In genomic region chr12:131130311-131130911, GRCh38 we compare ENCODE assay signal across 19 cellular contexts.
"Had no signal": no experiment of that assay in that cellular context is flagged by ENCODE, and none has a peak within 500 bp of the region (broad histone marks: within the 10 kb centered on the region; RNA-seq: fewer than 3 reads in every experiment).

No MANE protein-coding gene starts in this region.

- H3K4me3 Mint-ChIP-seq: activated naive CD8-positive, alpha-beta T cell; activated T-cell treated with anti-CD3 and anti-CD28 coated beads, Interleukin-2, amount 50 U/mL, for 4 hours had no signal

- DNase-seq: activated gamma-delta T cell; activated T-cell treated with anti-CD3 and anti-CD28 coated beads, Interleukin-2, amount 50 U/mL, for 4 hours; amniotic stem cell; central memory CD4-positive, alpha-beta T cell; cortex of kidney; effector CD8-positive, alpha-beta T cell; foreskin keratinocyte; left colon; midbrain; small intestine; stimulated activated CD4-positive, alpha-beta T cell treated with anti-CD3 and anti-CD28 coated beads, Interleukin-4, amount 100 ng/mL, for 4 hours; stimulated activated CD8-positive, alpha-beta memory T cell treated with anti-CD3 and anti-CD28 coated beads, Interleukin-4, amount 100 ng/mL, for 48 hours; stimulated activated naive CD4-positive, alpha-beta T cell treated with Interleukin-2 at 50 U/mL for 16 hours; T-helper 9 cell had no signal

- H3K4me3 ChIP-seq: heart left ventricle, lung, suprapubic skin had no signal

- FAIRE-seq: small intestine had no signal

- ATAC-seq: activated CD4-positive, CD25-positive, alpha-beta regulatory T cell treated with anti-CD3 and anti-CD28 coated beads, Interleukin-2, amount 50 U/mL, for 24 hours; activated T-cell treated with anti-CD3 and anti-CD28 coated beads, Interleukin-2, amount 50 U/mL, for 4 hours; foreskin keratinocyte; left colon had no signal

- H3K9me3 Mint-ChIP-seq: activated T-cell treated with anti-CD3 and anti-CD28 coated beads, Interleukin-2, amount 50 U/mL, for 4 hours had no signal

- H3K27ac Mint-ChIP-seq: activated naive CD8-positive, alpha-beta T cell had no signal

- H3K27ac ChIP-seq: foreskin keratinocyte, heart left ventricle, suprapubic skin had no signal

- H3K27me3 ChIP-seq: foreskin keratinocyte, heart left ventricle, suprapubic skin had no signal

- H3K36me3 ChIP-seq: suprapubic skin had no signal

- H3K9me3 ChIP-seq: heart left ventricle, suprapubic skin had no signal

- H3K4me1 ChIP-seq: foreskin keratinocyte had no signal

- H3K27me3 Mint-ChIP-seq: activated naive CD8-positive, alpha-beta T cell had no signal

- H3K36me3 Mint-ChIP-seq: activated naive CD8-positive, alpha-beta T cell had no signal
